2 cellular contexts compared by ENCODE assay signal in the genomic region with DNA sequence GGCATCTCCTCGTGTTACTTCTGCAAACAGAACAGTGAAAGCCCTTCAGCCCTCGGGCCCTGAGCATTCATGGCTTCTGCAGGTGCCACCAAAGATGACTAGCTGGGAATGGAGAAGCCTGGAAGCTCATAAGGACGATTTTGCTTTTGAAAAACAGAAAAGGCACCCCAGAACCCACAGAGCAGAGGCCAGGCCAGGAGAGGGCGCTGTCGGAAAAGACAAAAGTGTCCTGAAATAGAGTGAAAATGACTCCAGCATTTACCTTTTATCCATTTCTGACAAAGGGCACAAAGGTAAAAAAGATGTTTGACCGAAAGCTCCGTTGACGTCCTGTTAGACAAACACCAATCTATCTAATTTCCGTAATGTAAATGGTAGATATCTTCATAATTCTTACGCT.
A peak's percentile ranks its signal among the peaks of the same experiment; 100 is the strongest.
TF ChIP-seq lines count a peak whose summit lies in the region.

No MANE protein-coding gene starts in this region.

TF ChIP-seq in GM12878, 131 proteins besides CTCF, POLR2A, EP300 and RAD21:
- TF ChIP-seq, protein P1, sequence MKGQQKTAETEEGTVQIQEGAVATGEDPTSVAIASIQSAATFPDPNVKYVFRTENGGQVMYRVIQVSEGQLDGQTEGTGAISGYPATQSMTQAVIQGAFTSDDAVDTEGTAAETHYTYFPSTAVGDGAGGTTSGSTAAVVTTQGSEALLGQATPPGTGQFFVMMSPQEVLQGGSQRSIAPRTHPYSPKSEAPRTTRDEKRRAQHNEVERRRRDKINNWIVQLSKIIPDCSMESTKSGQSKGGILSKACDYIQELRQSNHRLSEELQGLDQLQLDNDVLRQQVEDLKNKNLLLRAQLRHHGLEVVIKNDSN (IDR thresholded peaks at IDR 0.05; ENCODE audit: borderline replicate concordance, extremely low read length, insufficient read depth, low read depth, low read length), result no peak
- peak; percentile 88 for TF ChIP-seq SMC3 (IDR thresholded peaks at IDR 0.05; ENCODE audit: borderline replicate concordance, low read length)
- TF ChIP-seq POLR2AphosphoS2 (IDR thresholded peaks at IDR 0.05; ENCODE audit: low read depth, low read length), result no peak
- TF ChIP-seq RUNX3 (IDR thresholded peaks at IDR 0.05; ENCODE audit: low read length), result peak; percentile 20; the same call in 1 of the 2 replicates
- no peak for TF ChIP-seq HSF1 (IDR thresholded peaks at IDR 0.05; ENCODE audit: low read depth, low read length)

TF ChIP-seq in HepG2, 621 proteins besides CTCF, POLR2A, EP300 and RAD21:
- TF ChIP-seq KLF12 (CRISPR knock-in tag; IDR thresholded peaks at IDR 0.05; ENCODE audit: borderline replicate concordance) (no peak), FOXK1 (CRISPR knock-in tag; IDR thresholded peaks at IDR 0.05; ENCODE audit: borderline replicate concordance, low read depth) (no peak), MTF2 (CRISPR knock-in tag; IDR thresholded peaks at IDR 0.05; ENCODE audit: borderline replicate concordance) (no peak), STAG1 (CRISPR knock-in tag; IDR thresholded peaks at IDR 0.05) (peak; percentile 72), ZNF274 (CRISPR knock-in tag; IDR thresholded peaks at IDR 0.05) (no peak), SMC3 (IDR thresholded peaks at IDR 0.05; ENCODE audit: low read length) (peak; percentile 70; the same call in 1 of the 2 replicates)
